ENCODE assay signal across 25 cellular contexts in genomic region chr11:61144511-61145179, GRCh38. TPM values are rescaled to one million over a fixed set of nuclear protein-coding genes. Genes with fewer than 3 reads are reported as not detected.
"Had no signal": no experiment of that assay in that cellular context is flagged by ENCODE, and none has a peak within 500 bp of the region (broad histone marks: within the 10 kb centered on the region; RNA-seq: fewer than 3 reads in every experiment).

No MANE protein-coding gene starts in this region.

- H3K4me2 ChIP-seq: neural progenitor cell had no signal

- DNase-seq: effector memory CD8-positive, alpha-beta T cell; hippocampal formation; left colon; left ventricle myocardium superior; natural killer cell; psoas muscle; retina; stimulated activated CD4-positive, alpha-beta T cell treated with anti-CD3 and anti-CD28 coated beads, Interleukin-2, amount 100 ng/mL, for 24 hours; stimulated activated CD4-positive, alpha-beta T cell treated with anti-CD3 and anti-CD28 coated beads, Interleukin-4, amount 100 ng/mL, for 4 hours; stimulated activated naive B cell treated with anti-CD40 and anti-IgM and Interleukin-4, amounts not matched to agents 10 μg/mL and 1 μg/mL and 100 μg/mL, for 72 hours; stimulated activated naive CD8-positive, alpha-beta T cell treated with anti-CD3 and anti-CD28 coated beads, Interleukin-15, amount 100 ng/mL, for 72 hours; testis had no signal

- H3K9ac ChIP-seq: neural progenitor cell, parathyroid adenoma had no signal

- ATAC-seq: effector memory CD8-positive, alpha-beta T cell; heart left ventricle; left colon; left ventricle myocardium superior; natural killer cell; psoas muscle; right lobe of liver; stimulated activated naive B cell treated with anti-CD40 and anti-IgM and Interleukin-4, amounts not matched to agents 10 μg/mL and 1 μg/mL and 100 μg/mL, for 72 hours; stimulated activated naive CD8-positive, alpha-beta T cell treated with anti-CD3 and anti-CD28 coated beads, Interleukin-15, amount 100 ng/mL, for 72 hours had no signal

- H3K27me3 ChIP-seq: heart left ventricle, neural progenitor cell, right lobe of liver, testis, tibial nerve had no signal

- H3K9me3 ChIP-seq: heart left ventricle, psoas muscle, right lobe of liver, testis, tibial nerve had no signal

- H3K36me3 ChIP-seq: neural progenitor cell, right lobe of liver, tibial nerve had no signal

- FAIRE-seq: endothelial cell of umbilical vein, frontal cortex had no signal

- H3K4me3 ChIP-seq: heart left ventricle, neural progenitor cell, psoas muscle, right lobe of liver, testis, tibial nerve had no signal

- H2AFZ ChIP-seq: neural progenitor cell, parathyroid adenoma had no signal

- H3K27ac ChIP-seq: heart left ventricle, neural progenitor cell, parathyroid adenoma, psoas muscle, right lobe of liver, testis, tibial nerve had no signal

RNA-seq across cellular contexts. Expression of gene CD5, which starts 42.4 kb away (rescaled TPM):
- total RNA-seq: endothelial cell of umbilical vein, frontal cortex, glomerular endothelial cell, kidney epithelial cell, lung microvascular endothelial cell, myocyte, skeletal muscle tissue, urinary bladder had no signal
- polyA plus RNA-seq: endothelial cell of umbilical vein had no signal

RNA-seq across cellular contexts. Expression of gene PGA3, which starts 58.7 kb away (rescaled TPM):
- total RNA-seq: endothelial cell of umbilical vein, frontal cortex, glomerular endothelial cell, kidney epithelial cell, left colon, left ventricle myocardium superior, lung microvascular endothelial cell, natural killer cell had no signal
- polyA plus RNA-seq: endothelial cell of umbilical vein had no signal
